17 cellular contexts compared by ENCODE assay signal in the genomic region with DNA sequence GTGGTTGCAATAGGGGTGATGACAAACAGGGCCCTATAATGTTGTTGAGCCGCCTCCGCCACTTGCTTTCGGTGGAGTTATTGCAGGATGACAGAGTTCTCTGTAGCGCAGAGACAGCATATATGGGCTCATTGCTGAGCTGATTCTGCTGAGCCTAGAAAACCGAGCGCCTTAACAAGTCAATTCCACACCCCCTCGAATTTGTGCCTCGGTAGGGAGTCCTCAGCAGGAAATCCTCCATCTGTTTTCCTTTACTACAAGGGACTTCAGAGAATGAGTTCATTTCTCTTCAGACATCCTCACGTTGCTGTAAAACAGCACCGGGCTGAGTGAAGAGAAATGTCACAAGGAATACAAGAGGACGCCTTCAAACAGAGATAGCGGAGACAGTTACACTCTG.
DNase-seq lines count a peak whose midpoint lies in the region; ATAC-seq and TF ChIP-seq lines count a peak whose summit lies in the region.
"Had no signal": no experiment of that assay in that cellular context is flagged by ENCODE, and none has a peak within 500 bp of the region (broad histone marks: within the 10 kb centered on the region; RNA-seq: fewer than 3 reads in every experiment).

No MANE protein-coding gene starts in this region.

- POLR2A ChIA-PET in A673 (lab: Charles Lee; ENCODE audit: low non-redundant PET) (interaction anchor here (0.7 kb wide), 1 partner anchor 93 kb away, joined by 3 read pairs; no protein-coding TSS in a partner anchor), PC-9 (lab: Charles Lee; ENCODE audit: unreplicated experiment) (no interaction called here)

- H3K9me2 ChIP-seq in PC-9 (ENCODE audit: insufficient read depth), result no peaks in the 10 kb centered on the region

- H3K27me3 ChIP-seq in A673 (replicated peaks; ENCODE audit: insufficient read depth, low read depth, low read length, poor library complexity) (no peaks in the 10 kb centered on the region), SJCRH30 (no peaks in the 10 kb centered on the region), PC-9 (ENCODE audit: insufficient read depth, low read depth) (no peaks in the 10 kb centered on the region)
- H3K27me3 ChIP-seq: transverse colon had no signal

- H3K9me3 ChIP-seq in A673 (ENCODE audit: low read depth, low read length, poor library complexity, severe bottlenecking), result no peaks in the 10 kb centered on the region
- H3K9me3 ChIP-seq in SJCRH30 (replicated peaks), result no peaks in the 10 kb centered on the region; the same call in 1 of the 2 replicates
- no peaks in the 10 kb centered on the region for H3K9me3 ChIP-seq in PC-9 (ENCODE audit: insufficient read depth, low read depth)
- H3K9me3 ChIP-seq: transverse colon had no signal

- H3K4me3 ChIP-seq in A673 (ENCODE audit: low read depth, low read length, poor library complexity, severe bottlenecking) (peak overlapping the region; percentile 38), SJCRH30 (peak overlapping the region; percentile 50), PC-9 (no peak overlapping the region)
- H3K4me3 ChIP-seq: transverse colon had no signal

- CTCF ChIA-PET in A673 (lab: Charles Lee) (interaction anchor here (1.3 kb wide), 1 partner anchor 10 kb away, joined by 13 read pairs; no protein-coding TSS in a partner anchor), PC-9 (lab: Charles Lee) (no interaction called here)

- no peak overlapping the region for H3K27ac Mint-ChIP-seq in activated naive CD8-positive, alpha-beta T cell treated with anti-CD3 and anti-CD28 coated beads for 36 hours
- no peak overlapping the region for H3K27ac Mint-ChIP-seq in stimulated activated naive B cell treated with anti-CD40 and anti-IgM and Interleukin-4, amounts not matched to agents 10 μg/mL and 1 μg/mL and 100 μg/mL, for 72 hours
- H3K27ac Mint-ChIP-seq: activated naive CD8-positive, alpha-beta T cell treated with anti-CD3 and anti-CD28 coated beads, Interleukin-2, amount 50 U/mL, for 24 hours had no signal

- DNase-seq in A673 (ENCODE audit: low spot score) (peak; percentile 97), SJCRH30 (peak; percentile 74 to 88), left cardiac atrium (no peak), occipital lobe (lab: John Stamatoyannopoulos, UW) (peak; percentile 22), PC-9 (no peak)
- DNase-seq in activated naive CD8-positive, alpha-beta T cell treated with anti-CD3 and anti-CD28 coated beads for 36 hours, result no peak
- DNase-seq in stimulated activated naive B cell treated with anti-CD40 and anti-IgM and Interleukin-4, amounts not matched to agents 10 μg/mL and 1 μg/mL and 100 μg/mL, for 72 hours, result no peak
- DNase-seq in activated T-cell treated with anti-CD3 and anti-CD28 coated beads, Interleukin-2, amount 50 U/mL, for 1 hour, result no peak
- DNase-seq: ACHN; activated naive CD8-positive, alpha-beta T cell treated with anti-CD3 and anti-CD28 coated beads, Interleukin-2, amount 50 U/mL, for 24 hours; Calu3; KBM-7; NCI-H187 treated with DMSO at 0.1 percent for 48 hours; stimulated activated CD4-positive, alpha-beta T cell treated with anti-CD3 and anti-CD28 coated beads, Interleukin-15, amount 100 ng/mL, for 24 hours; transverse colon had no signal

- ATAC-seq in left cardiac atrium, result peak; percentile 30 to 34
- ATAC-seq in stimulated activated naive B cell treated with anti-CD40 and anti-IgM and Interleukin-4, amounts not matched to agents 10 μg/mL and 1 μg/mL and 100 μg/mL, for 72 hours (replicated peaks), result no peak
- ATAC-seq: activated naive CD8-positive, alpha-beta T cell treated with anti-CD3 and anti-CD28 coated beads, Interleukin-2, amount 50 U/mL, for 24 hours; SK-N-SH treated with all-trans-retinoic acid at 6 μM for 48 hours had no signal

- no peak overlapping the region for H3K4me2 ChIP-seq in PC-9

- no peaks in the 10 kb centered on the region for H3K9me3 Mint-ChIP-seq in activated naive CD8-positive, alpha-beta T cell treated with anti-CD3 and anti-CD28 coated beads for 36 hours
- peaks cover 0 to 1% of the 10 kb centered on the region in 2 donors for H3K9me3 Mint-ChIP-seq in stimulated activated naive B cell treated with anti-CD40 and anti-IgM and Interleukin-4, amounts not matched to agents 10 μg/mL and 1 μg/mL and 100 μg/mL, for 72 hours
- H3K9me3 Mint-ChIP-seq: neural crest cell had no signal

- H3K36me3 ChIP-seq in A673 (ENCODE audit: insufficient read depth, low read length, poor library complexity, severe bottlenecking) (no peaks in the 10 kb centered on the region), SJCRH30 (no peaks in the 10 kb centered on the region), PC-9 (ENCODE audit: low read depth) (no peaks in the 10 kb centered on the region)
- H3K36me3 ChIP-seq: transverse colon had no signal

- H2AFZ ChIP-seq in PC-9, result no peak overlapping the region

- no peaks in the 10 kb centered on the region for H3K36me3 Mint-ChIP-seq in activated naive CD8-positive, alpha-beta T cell treated with anti-CD3 and anti-CD28 coated beads for 36 hours
- no peaks in the 10 kb centered on the region for H3K36me3 Mint-ChIP-seq in stimulated activated naive B cell treated with anti-CD40 and anti-IgM and Interleukin-4, amounts not matched to agents 10 μg/mL and 1 μg/mL and 100 μg/mL, for 72 hours

- H3K27me3 Mint-ChIP-seq in activated naive CD8-positive, alpha-beta T cell treated with anti-CD3 and anti-CD28 coated beads for 36 hours, result peaks cover 6% of the 10 kb centered on the region
- no peaks in the 10 kb centered on the region for H3K27me3 Mint-ChIP-seq in stimulated activated naive B cell treated with anti-CD40 and anti-IgM and Interleukin-4, amounts not matched to agents 10 μg/mL and 1 μg/mL and 100 μg/mL, for 72 hours

- H3K79me2 ChIP-seq in PC-9 (ENCODE audit: low read depth), result no peaks in the 10 kb centered on the region

- H3K4me1 ChIP-seq in A673 (ENCODE audit: insufficient read depth, low read length, poor library complexity, severe bottlenecking), result peaks cover 60% of the 10 kb centered on the region
- H3K4me1 ChIP-seq in SJCRH30, result peaks cover 55% of the 10 kb centered on the region
- no peaks in the 10 kb centered on the region for H3K4me1 ChIP-seq in PC-9 (replicated peaks; ENCODE audit: insufficient read depth)
- H3K4me1 ChIP-seq: transverse colon had no signal

- intact Hi-C loops in A673 (cut with micrococcal nuclease; ENCODE audit: unreplicated experiment) (loop anchor here (2.0 to 10.0 kb wide), 2 partner anchors 247 to 273 kb away; no protein-coding TSS in a partner anchor), left cardiac atrium (cut with DNase I) (no loop called here), PC-9 (cut with micrococcal nuclease; ENCODE audit: unreplicated experiment) (no loop called here)

- H3F3A ChIP-seq in PC-9 (ENCODE audit: insufficient read depth, low read depth), result no peaks in the 10 kb centered on the region

- no peak overlapping the region for H3K4me3 Mint-ChIP-seq in activated naive CD8-positive, alpha-beta T cell treated with anti-CD3 and anti-CD28 coated beads for 36 hours
- no peak overlapping the region for H3K4me3 Mint-ChIP-seq in stimulated activated naive B cell treated with anti-CD40 and anti-IgM and Interleukin-4, amounts not matched to agents 10 μg/mL and 1 μg/mL and 100 μg/mL, for 72 hours
- H3K4me3 Mint-ChIP-seq: activated naive CD8-positive, alpha-beta T cell treated with anti-CD3 and anti-CD28 coated beads, Interleukin-2, amount 50 U/mL, for 24 hours; neural crest cell had no signal

- no TSS peak for BruUV-seq in A673 (replicated peaks; lab: Mats Ljungman, UMichigan)
- no TSS peak for BruUV-seq in PC-9 (replicated peaks; lab: Mats Ljungman, UMichigan)

- H3K4me1 Mint-ChIP-seq in activated naive CD8-positive, alpha-beta T cell treated with anti-CD3 and anti-CD28 coated beads for 36 hours, result no peaks in the 10 kb centered on the region
- no peaks in the 10 kb centered on the region for H3K4me1 Mint-ChIP-seq in stimulated activated naive B cell treated with anti-CD40 and anti-IgM and Interleukin-4, amounts not matched to agents 10 μg/mL and 1 μg/mL and 100 μg/mL, for 72 hours
- H3K4me1 Mint-ChIP-seq: activated naive CD8-positive, alpha-beta T cell treated with anti-CD3 and anti-CD28 coated beads, Interleukin-2, amount 50 U/mL, for 24 hours had no signal

- no peak for TF ChIP-seq CTCF in A673 (conservative IDR thresholded peaks at IDR 0.05; ENCODE audit: low read depth, low read length)
- TF ChIP-seq CTCF in PC-9 (conservative IDR thresholded peaks at IDR 0.05), result no peak

- no peaks in the 10 kb centered on the region for H4K20me1 ChIP-seq in PC-9 (ENCODE audit: insufficient read depth)

- H3K27ac ChIP-seq in A673 (ENCODE audit: low read depth, low read length, poor library complexity, severe bottlenecking) (peak overlapping the region; percentile 81), SJCRH30 (peak overlapping the region; percentile 84), PC-9 (no peak overlapping the region)
- H3K27ac ChIP-seq: transverse colon had no signal

Comparison
In these comparisons a context has a peak if more than half of its experiments do, and no peak if none do; other contexts are left out.
1. DNase-seq: peak in A673 (single experiment), SJCRH30 (2 of 2) and occipital lobe (single experiment); none in left cardiac atrium (single experiment), activated naive CD8-positive, alpha-beta T cell treated with anti-CD3 and anti-CD28 coated beads for 36 hours (single experiment), stimulated activated naive B cell treated with anti-CD40 and anti-IgM and Interleukin-4, amounts not matched to agents 10 μg/mL and 1 μg/mL and 100 μg/mL, for 72 hours (single experiment), activated T-cell treated with anti-CD3 and anti-CD28 coated beads, Interleukin-2, amount 50 U/mL, for 1 hour (single experiment) and PC-9 (0 of 2).
2. ATAC-seq: peak in left cardiac atrium (2 of 2); none in stimulated activated naive B cell treated with anti-CD40 and anti-IgM and Interleukin-4, amounts not matched to agents 10 μg/mL and 1 μg/mL and 100 μg/mL, for 72 hours (0 of 2).